In genomic region chr6:45310118-45310788, GRCh38 we compare ENCODE assay signal across 1 cellular context.
TF ChIP-seq lines count a peak whose summit lies in the region.

No MANE protein-coding gene starts in this region.

TF ChIP-seq in WTC11, 78 proteins besides CTCF, POLR2A, EP300 and RAD21 (continued from another document):
- TF ChIP-seq ZNF532 (CRISPR knock-in tag; IDR thresholded peaks at IDR 0.05; ENCODE audit: borderline replicate concordance) (no peak), SP1 (CRISPR knock-in tag; conservative IDR thresholded peaks at IDR 0.05) (no peak), SMAD4 (CRISPR knock-in tag; IDR thresholded peaks at IDR 0.05) (no peak), TP53 (CRISPR knock-in tag; IDR thresholded peaks at IDR 0.05) (no peak)
